In genomic region chr14:34462132-34462893, GRCh38 we compare ENCODE assay signal across 8 cellular contexts. TPM values are rescaled to one million over a fixed set of nuclear protein-coding genes. Genes with fewer than 3 reads are reported as not detected.
DNase-seq lines count a peak whose midpoint lies in the region; ATAC-seq and TF ChIP-seq lines count a peak whose summit lies in the region.

Gene SPTSSA, minus strand, starts transcription at chr14:34462240. Its CDS starts 33 bp downstream, at chr14:34462207.

- peak within 1 kb of the TSS; percentile 29; the same call in 1 of the 3 replicates for H2BK15ac ChIP-seq in IMR-90 (ENCODE audit: low read depth, low read length)

- H3K79me1 ChIP-seq in IMR-90 (ENCODE audit: low read depth in 1 of 2, low read length in 2 of 2) = peaks cover 0 to 18% of the 10 kb centered on the region in 2 experiments; a peak in 3 of 4 replicates

- ATAC-seq in GM21529 (IDR thresholded peaks at IDR 0.05; ENCODE audit: unreplicated experiment) (peak; percentile 88), IMR-90 (ENCODE audit: low read depth) (peak; percentile 96)

- peak; percentile 99 for TF ChIP-seq POLR2A in IMR-90 (IDR thresholded peaks at IDR 0.05; ENCODE audit: low read depth, low read length)

- H3K4me3 ChIP-seq in IMR-90 (ENCODE audit: insufficient read depth, low read depth, low read length) (peak within 1 kb of the TSS; percentile 82), OCI-LY7 (ENCODE audit: low read depth, low read length, poor library complexity, severe bottlenecking) (peak within 1 kb of the TSS; percentile 75), epithelial cell of esophagus (ENCODE audit: low read length) (peak within 1 kb of the TSS; percentile 75)

- H2BK120ac ChIP-seq in IMR-90 (ENCODE audit: low read depth, low read length) = peak within 1 kb of the TSS; percentile 85

- peak within 1 kb of the TSS; percentile 97 for H3K9ac ChIP-seq in IMR-90 (ENCODE audit: low read depth, low read length)

- H4K5ac ChIP-seq in IMR-90 (ENCODE audit: low read depth, low read length) = peak within 1 kb of the TSS; percentile 97

- CTCF ChIA-PET in IMR-90 (lab: Yijun Ruan, JAX) = no interaction called here
- CTCF ChIA-PET in OCI-LY7 (lab: Charles Lee; ENCODE audit: unreplicated experiment) = no interaction called here

- H2AFZ ChIP-seq in IMR-90 (replicated peaks; ENCODE audit: low read length, poor library complexity) (peak within 1 kb of the TSS; percentile 94), OCI-LY7 (ENCODE audit: low read length) (peak within 1 kb of the TSS; percentile 97)

- no peak; the same call in 1 of the 2 replicates for TF ChIP-seq RAD21 in IMR-90 (IDR thresholded peaks at IDR 0.05; ENCODE audit: low read length)

- POLR2A ChIA-PET in IMR-90 (lab: Charles Lee; ENCODE audit: unreplicated experiment) = no interaction called here
- POLR2A ChIA-PET in OCI-LY7 (lab: Charles Lee) = no interaction called here

- WGBS in IMR-90 (ENCODE audit: extremely low coverage in 2 of 2, insufficient read length in 1 of 2), 2 experiments = 0% methylated on average over 26 of the region's 82 CpGs; no CpG with 5 or more reads in 1 of the 2 experiments

- peak within 1 kb of the TSS; percentile 97 to 98 for H4K8ac ChIP-seq in IMR-90 (ENCODE audit: low read depth in 2 of 2, low read length in 2 of 2)

- peak within 1 kb of the TSS; percentile 69 for H3K56ac ChIP-seq in IMR-90 (ENCODE audit: extremely low read depth, insufficient read depth, low read length)

- peak within 1 kb of the TSS; percentile 100 for H3K14ac ChIP-seq in IMR-90 (replicated peaks; ENCODE audit: low read depth, low read length)

- peak within 1 kb of the TSS; percentile 45; the same call in 1 of the 2 replicates for H2BK20ac ChIP-seq in IMR-90 (ENCODE audit: low read depth, low read length)

- intact Hi-C loops in IMR-90 (cut with micrococcal nuclease) = loop anchor here (1.0 to 5.0 kb wide), 2 partner anchors 35 to 75 kb away; partner anchors contain the start of gene EAPP
- intact Hi-C loops in OCI-LY7 (cut with micrococcal nuclease; ENCODE audit: unreplicated experiment) = loop anchor here (5.0 kb wide), 1 partner anchor 75 kb away; the partner anchor contains the start of gene EAPP

- H2BK5ac ChIP-seq in IMR-90 (ENCODE audit: low read depth, low read length, poor library complexity, severe bottlenecking) = peak within 1 kb of the TSS; percentile 87

- no peaks in the 10 kb centered on the region for H3K9me2 ChIP-seq in OCI-LY7 (ENCODE audit: insufficient read depth, low read length)

- peaks cover 24% of the 10 kb centered on the region; the same call in 1 of the 2 replicates for H4K20me1 ChIP-seq in IMR-90 (ENCODE audit: insufficient read depth, low read length)
- H4K20me1 ChIP-seq in OCI-LY7 (ENCODE audit: insufficient read depth, low read length) = peaks cover 18% of the 10 kb centered on the region

- H3K4me2 ChIP-seq in IMR-90 (ENCODE audit: low read depth, low read length) = peak within 1 kb of the TSS; percentile 100
- peak within 1 kb of the TSS; percentile 80 for H3K4me2 ChIP-seq in OCI-LY7 (ENCODE audit: low read length)

- peak within 1 kb of the TSS; percentile 98 for H2AK9ac ChIP-seq in IMR-90 (replicated peaks; ENCODE audit: low read depth, low read length, poor library complexity)

- H3K4ac ChIP-seq in IMR-90 (ENCODE audit: low read depth, low read length) = peak within 1 kb of the TSS; percentile 98

- no peak for TF ChIP-seq CTCF in IMR-90 (conservative IDR thresholded peaks at IDR 0.05; ENCODE audit: low read depth, low read length)
- no peak for TF ChIP-seq CTCF in OCI-LY7 (conservative IDR thresholded peaks at IDR 0.05; ENCODE audit: low read length)
- TF ChIP-seq CTCF in epithelial cell of esophagus (IDR thresholded peaks at IDR 0.05; ENCODE audit: insufficient read depth, low read depth, low read length, missing control alignments) = no peak

- no TSS peak for BruUV-seq in IMR-90 (replicated peaks; lab: Mats Ljungman, UMichigan)
- BruUV-seq in OCI-LY7 (replicated peaks; lab: Mats Ljungman, UMichigan) = no TSS peak

- peak within 1 kb of the TSS; percentile 94 for H2AK5ac ChIP-seq in IMR-90 (ENCODE audit: low read depth, low read length)

- H3K36me3 ChIP-seq in IMR-90 (ENCODE audit: control insufficient read depth, insufficient read depth, low read length) (no peaks in the 10 kb centered on the region), OCI-LY7 (ENCODE audit: insufficient read depth, low read length) (peaks cover 2% of the 10 kb centered on the region; the same call in 1 of the 2 replicates)

- in situ Hi-C loops in IMR-90 (cut with MboI; ENCODE audit: low sequenced_read_pairs) = loop anchor here (5.0 kb wide), 1 partner anchor 35 kb away; no protein-coding TSS in a partner anchor

- DNase-seq in DMS 273 treated with DMSO at 0.1 percent for 48 hours (lab: John Stamatoyannopoulos, UW) (peak; percentile 53), IMR-90 (peak; percentile 87), OCI-LY7 (ENCODE audit: low spot score) (peak; percentile 92), activated T-cell treated with anti-CD3 and anti-CD28 coated beads for 4 hours (peak; percentile 78), epithelial cell of esophagus (ENCODE audit: low read depth) (peak; percentile 93), mucosa of gallbladder (ENCODE audit: low spot score) (peak; percentile 93)
- peak; percentile 63 to 80 for DNase-seq in stimulated activated CD8-positive, alpha-beta memory T cell treated with anti-CD3 and anti-CD28 coated beads, Interleukin-4, amount 100 ng/mL, for 4 hours (ENCODE audit: low read depth in 2 of 2, low spot score in 1 of 2)

- H3K27me3 ChIP-seq in IMR-90 (ENCODE audit: control insufficient read depth, insufficient read depth, low read length) = no peaks in the 10 kb centered on the region

- peak within 1 kb of the TSS; percentile 94 for H3K18ac ChIP-seq in IMR-90 (ENCODE audit: low read depth, low read length)

- peaks cover 35% of the 10 kb centered on the region for H3K79me2 ChIP-seq in OCI-LY7 (ENCODE audit: insufficient read depth, low read depth, low read length)

- H4K91ac ChIP-seq in IMR-90 (ENCODE audit: insufficient read depth, low read depth, low read length) = peak within 1 kb of the TSS; percentile 93

- peak within 1 kb of the TSS; percentile 96 for H3K23ac ChIP-seq in IMR-90 (ENCODE audit: low read depth, low read length)

- dilution Hi-C loops in IMR-90 (cut with HindIII; ENCODE audit: low sequenced_read_pairs, unreplicated experiment) = no loop called here

- H3K9me1 ChIP-seq in IMR-90 (ENCODE audit: insufficient read depth, low read length) = peaks cover 6% of the 10 kb centered on the region

- H3K27ac ChIP-seq in IMR-90 (ENCODE audit: insufficient read depth, low read length) (peak within 1 kb of the TSS; percentile 90), OCI-LY7 (ENCODE audit: low read depth, low read length, poor library complexity, severe bottlenecking) (peak within 1 kb of the TSS; percentile 54)

- peaks cover 6% of the 10 kb centered on the region for H3K4me1 ChIP-seq in IMR-90 (ENCODE audit: control insufficient read depth, insufficient read depth, low read length)
- H3K4me1 ChIP-seq in OCI-LY7 (ENCODE audit: insufficient read depth, low read length, poor library complexity, severe bottlenecking) = peaks cover 25% of the 10 kb centered on the region

- no peaks in the 10 kb centered on the region for H3K9me3 ChIP-seq in IMR-90 (ENCODE audit: control insufficient read depth, insufficient read depth, low read length)
- H3K9me3 ChIP-seq in OCI-LY7 (ENCODE audit: low read length) = no peaks in the 10 kb centered on the region

TF ChIP-seq in IMR-90, 13 proteins besides CTCF, POLR2A, EP300 and RAD21:
- TF ChIP-seq MXI1 (IDR thresholded peaks at IDR 0.05; ENCODE audit: borderline replicate concordance, low read depth, low read length) = peak; percentile 85; the same call in 1 of the 2 replicates
- TF ChIP-seq MAZ (IDR thresholded peaks at IDR 0.05; ENCODE audit: borderline replicate concordance, low read depth, low read length) = peak; percentile 87; the same call in 1 of the 2 replicates
- no peak for TF ChIP-seq RFX5 (IDR thresholded peaks at IDR 0.05; ENCODE audit: low read depth, low read length)

RNA-seq across cellular contexts. Expression of gene SPTSSA, which starts in this region (rescaled TPM):
- total RNA-seq in IMR-90 (2012; rRNA removed) (10.8 and 21.7 TPM in 2 replicates), OCI-LY7 (2022) (17.9 and 19.0 TPM in 2 replicates), mucosa of gallbladder (32.7 TPM)
- polyA plus RNA-seq in IMR-90 (2012; rRNA removed) = 23.5 and 26.2 TPM in 2 replicates
- polyA plus RNA-seq in IMR-90 (2012; cell fraction: cytosol; rRNA removed) = 22.6 and 25.0 TPM in 2 replicates
- polyA plus RNA-seq in IMR-90 (2012; cell fraction: nucleus; rRNA removed; ENCODE audit: low replicate concordance) = 5.9 and 8.7 TPM in 2 replicates
- total RNA-seq in OCI-LY7 (2014; rRNA removed; shearing (Covaris generic)) = 6.4 and 8.7 TPM in 2 replicates

Comparison
In these comparisons a context has a peak if more than half of its experiments do, and no peak if none do; other contexts are left out.
1. Peak in every context shown above with its lines: DNase-seq, ATAC-seq, H3K4me3 ChIP-seq and H3K27ac ChIP-seq.